In genomic region chr6:108993876-108994275, GRCh38 we compare ENCODE assay signal across 13 cellular contexts.
DNase-seq lines count a peak whose midpoint lies in the region; ATAC-seq and TF ChIP-seq lines count a peak whose summit lies in the region.
"Had no signal": no experiment of that assay in that cellular context is flagged by ENCODE, and none has a peak within 500 bp of the region (broad histone marks: within the 10 kb centered on the region; RNA-seq: fewer than 3 reads in every experiment).

No MANE protein-coding gene starts in this region.

- in situ Hi-C loops in SK-MEL-5 (cut with HindIII; ENCODE audit: low pct_unique_long_range_greater_than_20kb, low sequenced_read_pairs): no loop called here

- H3K27me3 ChIP-seq in left ventricle myocardium inferior (ENCODE audit: low read depth) (no peaks in the 10 kb centered on the region), psoas muscle (ENCODE audit: insufficient read depth in 3 of 3, low read length in 2 of 3) (no peaks in the 10 kb centered on the region)
- no peaks in the 10 kb centered on the region for H3K27me3 ChIP-seq in CD4-positive, alpha-beta T cell (ENCODE audit: control insufficient read depth, insufficient read depth, low read length)
- H3K27me3 ChIP-seq: BLaER1 treated with 17β-estradiol and CSF1 and Interleukin-3, amounts not matched to agents 10 nM and 100 nM had no signal

- WGBS in psoas muscle, 3 donors: 61 to 69% (median 63%) methylated on average over 3 of the region's 3 CpGs

- no peak overlapping the region for H3K4me3 ChIP-seq in left ventricle myocardium inferior
- H3K4me3 ChIP-seq in psoas muscle: no peak overlapping the region
- H3K4me3 ChIP-seq: BLaER1 treated with 17β-estradiol and CSF1 and Interleukin-3, amounts not matched to agents 10 nM and 100 nM; HAP-1 had no signal

- intact Hi-C loops in left ventricle myocardium inferior (cut with micrococcal nuclease) (no loop called here), left cardiac atrium (cut with DNase I) (no loop called here), psoas muscle (cut with DNase I) (no loop called here)
- intact Hi-C loops in CD4-positive, alpha-beta T cell (cut with DNase I, micrococcal nuclease): no loop called here

- ATAC-seq in left cardiac atrium: no peak
- peak in 2 of 4 donors; percentile 35 to 41 for ATAC-seq in psoas muscle
- ATAC-seq in CD4-positive, alpha-beta T cell (ENCODE audit: poor library complexity): no peak
- ATAC-seq: HepG2 had no signal

- no peaks in the 10 kb centered on the region for H3K4me1 Mint-ChIP-seq in CD4-positive, alpha-beta T cell (ENCODE audit: low read depth)
- H3K4me1 Mint-ChIP-seq: B cell had no signal

- TF ChIP-seq CTCF in left ventricle myocardium inferior (IDR thresholded peaks at IDR 0.05; ENCODE audit: borderline replicate concordance) (no peak), psoas muscle (IDR thresholded peaks at IDR 0.05) (no peak)
- no peak for TF ChIP-seq CTCF in CD4-positive, alpha-beta T cell (IDR thresholded peaks at IDR 0.05)

- no peak overlapping the region for H3K4me3 Mint-ChIP-seq in CD4-positive, alpha-beta T cell
- H3K4me3 Mint-ChIP-seq: B cell; CD8-positive, alpha-beta memory T cell; IgD-negative memory B cell had no signal

- H3K4me1 ChIP-seq in left ventricle myocardium inferior (peaks cover 57% of the 10 kb centered on the region), psoas muscle (peaks cover 40% of the 10 kb centered on the region)
- H3K4me1 ChIP-seq: BLaER1 treated with 17β-estradiol and CSF1 and Interleukin-3, amounts not matched to agents 10 nM and 100 nM; HAP-1 had no signal

- H3K27ac ChIP-seq in left ventricle myocardium inferior (replicated peaks): peak overlapping the region; percentile 35
- H3K27ac ChIP-seq in psoas muscle: peak overlapping the region; percentile 67
- H3K27ac ChIP-seq in CD4-positive, alpha-beta T cell (ENCODE audit: low read depth, low read length): no peak overlapping the region
- H3K27ac ChIP-seq: BLaER1 treated with 17β-estradiol and CSF1 and Interleukin-3, amounts not matched to agents 10 nM and 100 nM had no signal

- H3K27ac Mint-ChIP-seq in CD4-positive, alpha-beta T cell: no peak overlapping the region
- H3K27ac Mint-ChIP-seq: B cell, IgD-negative memory B cell had no signal

- peaks cover 91% of the 10 kb centered on the region for H3K36me3 Mint-ChIP-seq in CD4-positive, alpha-beta T cell (ENCODE audit: low read depth)

- H3K27me3 Mint-ChIP-seq in CD4-positive, alpha-beta T cell: no peaks in the 10 kb centered on the region
- H3K27me3 Mint-ChIP-seq: B cell; CD8-positive, alpha-beta memory T cell; IgD-negative memory B cell had no signal

- DNase-seq in left ventricle myocardium inferior: no peak
- DNase-seq in left cardiac atrium: no peak
- DNase-seq in SK-MEL-5 (ENCODE audit: low read depth, low spot score): peak; percentile 57
- DNase-seq in psoas muscle: no peak
- no peak for DNase-seq in UCSD-AML1 (lab: John Stamatoyannopoulos, UW; ENCODE audit: unreplicated experiment)
- no peak for DNase-seq in CD4-positive, alpha-beta T cell
- DNase-seq: Caco-2; CD8-positive, alpha-beta memory T cell had no signal

- POLR2A ChIA-PET in CD4-positive, alpha-beta T cell (lab: Charles Lee): no interaction called here

- CTCF ChIA-PET in CD4-positive, alpha-beta T cell (lab: Charles Lee): interaction anchor here (0.6 kb wide), 1 partner anchor 27 kb away, joined by 5 read pairs; no protein-coding TSS in a partner anchor

- H3K36me3 ChIP-seq in left ventricle myocardium inferior (peaks cover 96% of the 10 kb centered on the region), psoas muscle (ENCODE audit: insufficient read depth in 1 of 2, low read depth in 1 of 2) (peaks cover 9 to 87% of the 10 kb centered on the region in 2 donors)
- H3K36me3 ChIP-seq: HAP-1 had no signal

- no peaks in the 10 kb centered on the region for H3K9me3 Mint-ChIP-seq in CD4-positive, alpha-beta T cell
- H3K9me3 Mint-ChIP-seq: CD8-positive, alpha-beta memory T cell; IgD-negative memory B cell had no signal

- H3K9me3 ChIP-seq in left ventricle myocardium inferior (replicated peaks) (no peaks in the 10 kb centered on the region), psoas muscle (no peaks in the 10 kb centered on the region)
- no peaks in the 10 kb centered on the region for H3K9me3 ChIP-seq in CD4-positive, alpha-beta T cell (ENCODE audit: control insufficient read depth, low read length)
- H3K9me3 ChIP-seq: BLaER1 treated with 17β-estradiol and CSF1 and Interleukin-3, amounts not matched to agents 10 nM and 100 nM; Caco-2; HAP-1 had no signal
